Comparison of ENCODE assay signal across 11 cellular contexts in the genomic region with DNA sequence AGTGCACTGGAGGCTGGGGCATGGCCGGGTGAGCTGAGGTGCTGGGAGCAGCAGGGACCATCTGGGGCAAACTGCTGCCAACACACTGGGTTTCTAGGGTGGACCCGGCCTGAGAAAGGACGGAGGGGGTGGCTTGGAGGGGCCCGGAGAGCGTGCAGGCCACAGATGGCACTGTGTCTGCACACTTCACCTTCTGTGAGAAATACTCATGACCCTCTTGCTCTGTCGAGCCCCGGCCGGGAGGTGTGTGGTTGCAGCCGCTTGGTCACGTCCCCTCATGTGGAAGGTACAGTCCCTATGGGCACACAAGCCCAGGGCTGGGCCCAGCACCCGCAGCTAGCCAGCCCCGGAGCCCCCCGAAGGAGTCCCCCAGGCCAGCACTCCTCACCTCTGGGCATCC. TPM values are rescaled to one million over a fixed set of nuclear protein-coding genes. Genes with fewer than 3 reads are reported as not detected.
DNase-seq lines count a peak whose midpoint lies in the region; ATAC-seq, FAIRE-seq and TF ChIP-seq lines count a peak whose summit lies in the region.
"Had no signal": no experiment of that assay in that cellular context is flagged by ENCODE, and none has a peak within 500 bp of the region (broad histone marks: within the 10 kb centered on the region; RNA-seq: fewer than 3 reads in every experiment).

No MANE protein-coding gene starts in this region.

- H3K9me3 ChIP-seq in BLaER1: no peaks in the 10 kb centered on the region
- no peaks in the 10 kb centered on the region for H3K9me3 ChIP-seq in CD4-positive, alpha-beta memory T cell (ENCODE audit: control insufficient read depth in 1 of 2, low read length in 2 of 2)
- H3K9me3 ChIP-seq: BE2C had no signal

- peak overlapping the region; percentile 84 for H3K4me2 ChIP-seq in BLaER1

- no peaks in the 10 kb centered on the region for H4K20me1 ChIP-seq in BLaER1

- ATAC-seq in GM18909 (IDR thresholded peaks at IDR 0.05; ENCODE audit: poor library complexity, unreplicated experiment): peak; percentile 40
- ATAC-seq in HG03378 (IDR thresholded peaks at IDR 0.05; ENCODE audit: unreplicated experiment): peak; percentile 19
- peak; percentile 15 for ATAC-seq in esophagus mucosa

- H3K27ac ChIP-seq in BLaER1: peak overlapping the region; percentile 88
- H3K27ac ChIP-seq in CD4-positive, alpha-beta memory T cell (ENCODE audit: low read depth, low read length): no peak overlapping the region

- H3K9ac ChIP-seq in BLaER1: peak overlapping the region; percentile 64

- DNase-seq in retina: no peak
- DNase-seq in nephron progenitor cell: no peak
- DNase-seq in RCC 7860 (ENCODE audit: low spot score): no peak
- DNase-seq in CD4-positive, alpha-beta memory T cell: no peak
- DNase-seq: activated CD4-positive, alpha-beta T cell treated with anti-CD3 and anti-CD28 coated beads, Interleukin-2, amount 10 ng/mL, durations not matched to agents 24 days and 14 days had no signal

- CTCF ChIA-PET in CD4-positive, alpha-beta memory T cell (lab: Charles Lee; ENCODE audit: partially characterized antibody): interaction anchor here (0.9 kb wide), 1 partner anchor 16 kb away, joined by 3 read pairs; no protein-coding TSS in a partner anchor

- peak overlapping the region; percentile 29 for H3K4me3 ChIP-seq in BLaER1
- H3K4me3 ChIP-seq in CD4-positive, alpha-beta memory T cell (ENCODE audit: low read length in 2 of 2): no peak overlapping the region

- TF ChIP-seq CTCF in nephron progenitor cell (IDR thresholded peaks at IDR 0.05): no peak

- no peak overlapping the region for H3K27ac Mint-ChIP-seq in nephron progenitor cell
- H3K27ac Mint-ChIP-seq in CD4-positive, alpha-beta memory T cell: peak overlapping the region in 1 of 7 donors; percentile 30
- H3K27ac Mint-ChIP-seq: activated CD4-positive, alpha-beta T cell treated with anti-CD3 and anti-CD28 coated beads, Interleukin-2, amount 10 ng/mL, durations not matched to agents 24 days and 14 days had no signal

- FAIRE-seq in RCC 7860 (lab: Jason Lieb, UNC): no peak
- FAIRE-seq: keratinocyte had no signal

- H3K4me1 ChIP-seq in BLaER1: peaks cover 68% of the 10 kb centered on the region
- peaks cover 39% of the 10 kb centered on the region for H3K4me1 ChIP-seq in CD4-positive, alpha-beta memory T cell (ENCODE audit: insufficient read depth, low read length)
- H3K4me1 ChIP-seq: BE2C had no signal

- POLR2A ChIA-PET in CD4-positive, alpha-beta memory T cell (lab: Charles Lee; ENCODE audit: partially characterized antibody): interaction anchor here (0.8 to 1.7 kb wide), 3 partner anchors 52 to 58 kb away, joined by 3 to 6 read pairs (median 6); no protein-coding TSS in a partner anchor

- H3K36me3 ChIP-seq in BLaER1: no peaks in the 10 kb centered on the region
- no peaks in the 10 kb centered on the region for H3K36me3 ChIP-seq in CD4-positive, alpha-beta memory T cell (ENCODE audit: insufficient read depth, low read length)
- H3K36me3 ChIP-seq: BE2C had no signal

- H3K4me3 Mint-ChIP-seq in nephron progenitor cell: no peak overlapping the region
- H3K4me3 Mint-ChIP-seq in CD4-positive, alpha-beta memory T cell: peak overlapping the region in 4 of 8 donors; percentile 29 to 64 (median 59)
- H3K4me3 Mint-ChIP-seq: activated CD4-positive, alpha-beta T cell treated with anti-CD3 and anti-CD28 coated beads, Interleukin-2, amount 10 ng/mL, durations not matched to agents 24 days and 14 days had no signal

- peaks cover 26% of the 10 kb centered on the region for H3K27me3 Mint-ChIP-seq in nephron progenitor cell (ENCODE audit: low read depth, poor library complexity)
- no peaks in the 10 kb centered on the region for H3K27me3 Mint-ChIP-seq in CD4-positive, alpha-beta memory T cell

- intact Hi-C loops in CD4-positive, alpha-beta memory T cell (cut with micrococcal nuclease): no loop called here

- H3K36me3 Mint-ChIP-seq in nephron progenitor cell (ENCODE audit: low read depth): no peaks in the 10 kb centered on the region
- no peaks in the 10 kb centered on the region for H3K36me3 Mint-ChIP-seq in CD4-positive, alpha-beta memory T cell

- H3K9me3 Mint-ChIP-seq in nephron progenitor cell: no peaks in the 10 kb centered on the region
- peaks cover 0 to 3% (median 0%) of the 10 kb centered on the region in 8 donors for H3K9me3 Mint-ChIP-seq in CD4-positive, alpha-beta memory T cell
- H3K9me3 Mint-ChIP-seq: activated CD4-positive, alpha-beta T cell treated with anti-CD3 and anti-CD28 coated beads, Interleukin-2, amount 10 ng/mL, durations not matched to agents 24 days and 14 days had no signal

- H3K4me1 Mint-ChIP-seq in nephron progenitor cell: peaks cover 51% of the 10 kb centered on the region
- peaks cover 19 to 35% (median 30%) of the 10 kb centered on the region in 4 donors for H3K4me1 Mint-ChIP-seq in CD4-positive, alpha-beta memory T cell

- no peaks in the 10 kb centered on the region for H3K27me3 ChIP-seq in BLaER1
- H3K27me3 ChIP-seq in CD4-positive, alpha-beta memory T cell (ENCODE audit: insufficient read depth, low read length): no peaks in the 10 kb centered on the region
- H3K27me3 ChIP-seq: BE2C had no signal

RNA-seq across cellular contexts. Expression of gene RBM38, which starts 59.7 kb away (rescaled TPM):
- total RNA-seq in esophagus mucosa: 12.3 TPM
- total RNA-seq in CD4-positive, alpha-beta memory T cell: 10 to 100 TPM; 76.0 to 79.6 TPM
- 10 to 100 TPM; 33.1 to 97.8 TPM for polyA plus RNA-seq in CD4-positive, alpha-beta memory T cell
